Comparison of ENCODE assay signal across 8 cellular contexts in genomic region chr11:130390071-130390758, GRCh38. TPM values are rescaled to one million over a fixed set of nuclear protein-coding genes. Genes with fewer than 3 reads are reported as not detected.
DNase-seq lines count a peak whose midpoint lies in the region; ATAC-seq and TF ChIP-seq lines count a peak whose summit lies in the region.

No MANE protein-coding gene starts in this region.

- peak overlapping the region; percentile 36 for H3K27ac ChIP-seq in muscle layer of colon (ENCODE audit: low read depth, low read length)

- peak; percentile 68 for TF ChIP-seq CTCF in choroid plexus epithelial cell (conservative IDR thresholded peaks at IDR 0.05; ENCODE audit: low read depth, low read length)

- no peak overlapping the region for H3K4me3 ChIP-seq in choroid plexus epithelial cell (ENCODE audit: low read depth, low read length)
- H3K4me3 ChIP-seq in muscle layer of colon (ENCODE audit: low read depth in 1 of 2, low read length in 2 of 2): peak overlapping the region in 1 of 2 donors; percentile 17

- H3K27me3 Mint-ChIP-seq in activated naive CD8-positive, alpha-beta T cell treated with anti-CD3 and anti-CD28 coated beads for 36 hours: peaks cover under 1% of the 10 kb centered on the region

- H3K9me3 ChIP-seq in muscle layer of colon (ENCODE audit: low read length): no peaks in the 10 kb centered on the region

- no peak overlapping the region for H3K27ac Mint-ChIP-seq in activated naive CD8-positive, alpha-beta T cell treated with anti-CD3 and anti-CD28 coated beads for 36 hours

- H3K9me3 Mint-ChIP-seq in activated naive CD8-positive, alpha-beta T cell treated with anti-CD3 and anti-CD28 coated beads for 36 hours: no peaks in the 10 kb centered on the region

- no peak overlapping the region for H3K4me3 Mint-ChIP-seq in activated naive CD8-positive, alpha-beta T cell treated with anti-CD3 and anti-CD28 coated beads for 36 hours

- no peak overlapping the region for H3K9ac ChIP-seq in muscle layer of colon (ENCODE audit: low read length)

- no peaks in the 10 kb centered on the region for H3K27me3 ChIP-seq in muscle layer of colon (ENCODE audit: control insufficient read depth in 1 of 2, insufficient read depth in 2 of 2, low read length in 2 of 2)

- no peaks in the 10 kb centered on the region for H3K36me3 Mint-ChIP-seq in activated naive CD8-positive, alpha-beta T cell treated with anti-CD3 and anti-CD28 coated beads for 36 hours

- H3K4me1 Mint-ChIP-seq in activated naive CD8-positive, alpha-beta T cell treated with anti-CD3 and anti-CD28 coated beads for 36 hours: peaks cover 16% of the 10 kb centered on the region

- DNase-seq in COR-L47 (lab: John Stamatoyannopoulos, UW) (peak; percentile 13), NCI-H2081 (lab: John Stamatoyannopoulos, UW) (peak; percentile 20 to 63), choroid plexus epithelial cell (ENCODE audit: low read depth) (peak; percentile 89), NCI-H1436 treated with DMSO at 0.1 percent for 48 hours (lab: John Stamatoyannopoulos, UW) (no peak), SKM-1 treated with dmso at 0.1 percent for 144 hours (lab: John Stamatoyannopoulos, UW; ENCODE audit: unreplicated experiment) (no peak)
- DNase-seq in activated naive CD8-positive, alpha-beta T cell treated with anti-CD3 and anti-CD28 coated beads for 36 hours: no peak

- no peak for ATAC-seq in HG02973 (IDR thresholded peaks at IDR 0.05; ENCODE audit: unreplicated experiment)

- H3K4me1 ChIP-seq in muscle layer of colon (ENCODE audit: insufficient read depth, low read length): peaks cover 54% of the 10 kb centered on the region

- no peaks in the 10 kb centered on the region for H3K36me3 ChIP-seq in muscle layer of colon (ENCODE audit: insufficient read depth, low read length)

RNA-seq across cellular contexts. Expression of gene ADAMTS8, which starts 38.2 kb away (rescaled TPM):
- not detected for total RNA-seq in activated naive CD8-positive, alpha-beta T cell treated with anti-CD3 and anti-CD28 coated beads for 36 hours

RNA-seq across cellular contexts. Expression of gene ADAMTS15, which starts 58.2 kb away (rescaled TPM):
- total RNA-seq in activated naive CD8-positive, alpha-beta T cell treated with anti-CD3 and anti-CD28 coated beads for 36 hours: not detected

Comparison
In these comparisons a context has a peak if more than half of its experiments do, and no peak if none do; other contexts are left out.
1. DNase-seq: peak in COR-L47 (single experiment), NCI-H2081 (2 of 2) and choroid plexus epithelial cell (single experiment); none in NCI-H1436 treated with DMSO at 0.1 percent for 48 hours (single experiment), SKM-1 treated with dmso at 0.1 percent for 144 hours (single experiment) and activated naive CD8-positive, alpha-beta T cell treated with anti-CD3 and anti-CD28 coated beads for 36 hours (single experiment).